Comparison of ENCODE assay signal across 8 cellular contexts in genomic region chr3:113532698-113533533, GRCh38. TPM values are rescaled to one million over a fixed set of nuclear protein-coding genes. Genes with fewer than 3 reads are reported as not detected.
DNase-seq lines count a peak whose midpoint lies in the region; ATAC-seq and TF ChIP-seq lines count a peak whose summit lies in the region.

No MANE protein-coding gene starts in this region.

- DNase-seq in AG08396 (ENCODE audit: low spot score) (peak; percentile 20), choroid plexus epithelial cell (ENCODE audit: low read depth) (no peak), lung microvascular endothelial cell (ENCODE audit: low read depth in 2 of 2) (peak; percentile 10), OCI-M1 (lab: John Stamatoyannopoulos, UW) (no peak)
- peak; percentile 66 for DNase-seq in stimulated activated CD8-positive, alpha-beta memory T cell treated with anti-CD3 and anti-CD28 coated beads, Interleukin-4, amount 100 ng/mL, for 48 hours

- ATAC-seq in GM18907 (IDR thresholded peaks at IDR 0.05; ENCODE audit: unreplicated experiment): peak; percentile 53
- peak; percentile 43 for ATAC-seq in HG03196 (IDR thresholded peaks at IDR 0.05; ENCODE audit: unreplicated experiment)

- peak overlapping the region; percentile 48 for H3K4me3 ChIP-seq in WI38 (ENCODE audit: low read depth, low read length)
- H3K4me3 ChIP-seq in choroid plexus epithelial cell (ENCODE audit: low read depth, low read length): peak overlapping the region; percentile 53

- TF ChIP-seq CTCF in WI38 (IDR thresholded peaks at IDR 0.05; ENCODE audit: low read depth, low read length) (no peak), choroid plexus epithelial cell (conservative IDR thresholded peaks at IDR 0.05; ENCODE audit: low read depth, low read length) (no peak)

RNA-seq across cellular contexts. Expression of gene SIDT1, which starts 0.6 kb away (rescaled TPM):
- total RNA-seq in lung microvascular endothelial cell: not detected in 2 replicates

RNA-seq across cellular contexts. Expression of gene SPICE1, which starts 18.0 kb away (rescaled TPM):
- total RNA-seq in lung microvascular endothelial cell: 2.2 and 3.0 TPM in 2 replicates

Comparison
In these comparisons a context has a peak if more than half of its experiments do, and no peak if none do; other contexts are left out.
1. DNase-seq: peak in AG08396 (single experiment), lung microvascular endothelial cell (2 of 2) and stimulated activated CD8-positive, alpha-beta memory T cell treated with anti-CD3 and anti-CD28 coated beads, Interleukin-4, amount 100 ng/mL, for 48 hours (single experiment); none in choroid plexus epithelial cell (single experiment) and OCI-M1 (single experiment).